8 cellular contexts compared by ENCODE assay signal in genomic region chr14:24188251-24189058, GRCh38. TPM values are rescaled to one million over a fixed set of nuclear protein-coding genes. Genes with fewer than 3 reads are reported as not detected.
DNase-seq lines count a peak whose midpoint lies in the region; ATAC-seq and TF ChIP-seq lines count a peak whose summit lies in the region.

Gene IPO4 (minus strand): TSS chr14:24188816. CDS start chr14:24188787, 29 bp downstream.

- H3K4me1 ChIP-seq in Peyer's patch: peaks cover 0 to 18% (median 9%) of the 10 kb centered on the region in 4 donors
- H3K4me1 ChIP-seq in esophagus muscularis mucosa: peaks cover 17 to 42% (median 32%) of the 10 kb centered on the region in 4 donors
- H3K4me1 ChIP-seq in muscle layer of duodenum (ENCODE audit: control insufficient read depth in 1 of 2, insufficient read depth in 2 of 2, low read length in 2 of 2): peaks cover 4 to 19% of the 10 kb centered on the region in 2 donors

- no peaks in the 10 kb centered on the region for H3K9me3 ChIP-seq in KOPT-K1 (ENCODE audit: insufficient read depth, low read length, poor library complexity, severe bottlenecking)
- H3K9me3 ChIP-seq in Peyer's patch: no peaks in the 10 kb centered on the region
- no peaks in the 10 kb centered on the region for H3K9me3 ChIP-seq in esophagus muscularis mucosa
- no peaks in the 10 kb centered on the region for H3K9me3 ChIP-seq in muscle layer of duodenum (ENCODE audit: control insufficient read depth in 1 of 2, low read length in 2 of 2)

- intact Hi-C loops in esophagus muscularis mucosa (cut with DNase I): no loop called here

- peak within 1 kb of the TSS; percentile 66 for H3K27ac ChIP-seq in KOPT-K1 (ENCODE audit: low read depth, low read length, poor library complexity, severe bottlenecking)
- peak within 1 kb of the TSS; percentile 36 to 80 (median 69) for H3K27ac ChIP-seq in Peyer's patch
- H3K27ac ChIP-seq in esophagus muscularis mucosa (replicated peaks in 1 of 4): peak within 1 kb of the TSS; percentile 70 to 89 (median 76)
- peak within 1 kb of the TSS; percentile 11 for H3K27ac ChIP-seq in muscle layer of duodenum (ENCODE audit: low read length)

- H3K36me3 ChIP-seq in KOPT-K1 (ENCODE audit: insufficient read depth, low read length) (peaks cover 71% of the 10 kb centered on the region), Peyer's patch (peaks cover 0 to 45% (median 0%) of the 10 kb centered on the region in 3 donors), esophagus muscularis mucosa (peaks cover 50 to 75% (median 68%) of the 10 kb centered on the region in 4 donors), muscle layer of duodenum (ENCODE audit: control insufficient read depth in 1 of 2, insufficient read depth in 2 of 2, low read length in 2 of 2) (peaks cover 31 to 55% of the 10 kb centered on the region in 2 donors)

- peak; percentile 96 for ATAC-seq in GM21786 (IDR thresholded peaks at IDR 0.05; ENCODE audit: unreplicated experiment)

- WGBS in esophagus muscularis mucosa: 0% methylated on average over 24 of the region's 65 CpGs

- TF ChIP-seq POLR2A in Peyer's patch (IDR thresholded peaks at IDR 0.05) (peak in 1 of 2 donors; percentile 29), esophagus muscularis mucosa (IDR thresholded peaks at IDR 0.05; ENCODE audit: low read depth) (peak; percentile 38)

- no peak for TF ChIP-seq EP300 in esophagus muscularis mucosa (IDR thresholded peaks at IDR 0.05)

- no peak for TF ChIP-seq CTCF in Peyer's patch (IDR thresholded peaks at IDR 0.05)
- peak in 1 of 3 experiments; percentile 28 for TF ChIP-seq CTCF in esophagus muscularis mucosa (IDR thresholded peaks at IDR 0.05)

- DNase-seq in DMS79 treated with DMSO at 0.1 percent for 48 hours (lab: John Stamatoyannopoulos, UW): peak; percentile 97
- peak; percentile 93 to 98 (median 93) for DNase-seq in Peyer's patch
- DNase-seq in activated T-cell treated with anti-CD3 and anti-CD28 coated beads, Interleukin-2, amount 50 U/mL, for 48 hours: peak; percentile 93 to 95
- peak; percentile 99 for DNase-seq in esophagus muscularis mucosa (ENCODE audit: extremely low spot score)
- DNase-seq in stimulated activated CD8-positive, alpha-beta memory T cell treated with anti-CD3 and anti-CD28 coated beads, Interleukin-7, amount 100 ng/mL, for 24 hours (ENCODE audit: low read depth): peak; percentile 90

- no peaks in the 10 kb centered on the region for H3K27me3 ChIP-seq in Peyer's patch
- H3K27me3 ChIP-seq in esophagus muscularis mucosa: no peaks in the 10 kb centered on the region
- no peaks in the 10 kb centered on the region for H3K27me3 ChIP-seq in muscle layer of duodenum (ENCODE audit: low read depth, low read length)

- peak within 1 kb of the TSS; percentile 58 to 80 (median 77) for H3K4me3 ChIP-seq in Peyer's patch
- peak within 1 kb of the TSS; percentile 66 to 84 (median 70) for H3K4me3 ChIP-seq in esophagus muscularis mucosa
- H3K4me3 ChIP-seq in muscle layer of duodenum (ENCODE audit: low read depth in 1 of 2, low read length in 2 of 2): peak within 1 kb of the TSS; percentile 70 to 79

RNA-seq across cellular contexts. Expression of gene IPO4, which starts in this region (rescaled TPM):
- total RNA-seq in Peyer's patch (10 to 100 TPM; 12.8 to 56.9 (median 34.2) TPM), esophagus muscularis mucosa (10 to 100 TPM; 12.9 to 41.6 (median 25.2) TPM)

Comparison
In these comparisons a context has a peak if more than half of its experiments do, and no peak if none do; other contexts are left out.
1. Peak in every context shown above with its lines: DNase-seq, ATAC-seq, H3K4me3 ChIP-seq and H3K27ac ChIP-seq.
2. H3K27ac ChIP-seq: peak in every context shown above with its lines; median percentile 76 in esophagus muscularis mucosa; 69 in Peyer's patch; 66 in KOPT-K1; 11 in muscle layer of duodenum.